In the genomic region with DNA sequence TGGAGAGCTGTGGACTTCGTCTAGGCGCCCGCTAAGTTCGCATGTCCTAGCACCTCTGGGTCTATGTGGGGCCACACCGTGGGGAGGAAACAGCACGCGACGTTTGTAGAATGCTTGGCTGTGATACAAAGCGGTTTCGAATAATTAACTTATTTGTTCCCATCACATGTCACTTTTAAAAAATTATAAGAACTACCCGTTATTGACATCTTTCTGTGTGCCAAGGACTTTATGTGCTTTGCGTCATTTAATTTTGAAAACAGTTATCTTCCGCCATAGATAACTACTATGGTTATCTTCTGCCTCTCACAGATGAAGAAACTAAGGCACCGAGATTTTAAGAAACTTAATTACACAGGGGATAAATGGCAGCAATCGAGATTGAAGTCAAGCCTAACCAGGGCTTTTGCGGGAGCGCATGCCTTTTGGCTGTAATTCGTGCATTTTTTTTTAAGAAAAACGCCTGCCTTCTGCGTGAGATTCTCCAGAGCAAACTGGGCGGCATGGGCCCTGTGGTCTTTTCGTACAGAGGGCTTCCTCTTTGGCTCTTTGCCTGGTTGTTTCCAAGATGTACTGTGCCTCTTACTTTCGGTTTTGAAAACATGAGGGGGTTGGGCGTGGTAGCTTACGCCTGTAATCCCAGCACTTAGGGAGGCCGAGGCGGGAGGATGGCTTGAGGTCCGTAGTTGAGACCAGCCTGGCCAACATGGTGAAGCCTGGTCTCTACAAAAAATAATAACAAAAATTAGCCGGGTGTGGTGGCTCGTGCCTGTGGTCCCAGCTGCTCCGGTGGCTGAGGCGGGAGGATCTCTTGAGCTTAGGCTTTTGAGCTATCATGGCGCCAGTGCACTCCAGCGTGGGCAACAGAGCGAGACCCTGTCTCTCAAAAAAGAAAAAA, we compare ENCODE assay signal across 8 cellular contexts. TPM values are rescaled to one million over a fixed set of nuclear protein-coding genes. Genes with fewer than 3 reads are reported as not detected.
DNase-seq lines count a peak whose midpoint lies in the region; ATAC-seq and TF ChIP-seq lines count a peak whose summit lies in the region.

No MANE protein-coding gene starts in this region.

- ATAC-seq in GM21786 (IDR thresholded peaks at IDR 0.05; ENCODE audit: unreplicated experiment): no peak

- peaks cover 51% of the 10 kb centered on the region for H3K4me1 Mint-ChIP-seq in activated naive CD4-positive, alpha-beta T cell treated with anti-CD3 and anti-CD28 coated beads, Interleukin-2, amount 10 ng/mL, durations not matched to agents 7 days and 5 days
- peaks cover 23% of the 10 kb centered on the region for H3K4me1 Mint-ChIP-seq in neural crest cell

- DNase-seq in Daoy (ENCODE audit: low read depth): peak; percentile 89
- peak; percentile 79 for DNase-seq in HT-29 (ENCODE audit: low spot score)
- peak; percentile 84 for DNase-seq in activated naive CD4-positive, alpha-beta T cell treated with anti-CD3 and anti-CD28 coated beads, Interleukin-2, amount 10 ng/mL, durations not matched to agents 7 days and 5 days
- DNase-seq in foreskin melanocyte: peak; percentile 76
- no peak for DNase-seq in neural crest cell (ENCODE audit: low read depth, low spot score)
- DNase-seq in ureter (ENCODE audit: low spot score): peak; percentile 85

- TF ChIP-seq CTCF in neural crest cell (conservative IDR thresholded peaks at IDR 0.05): no peak

- TF ChIP-seq POLR2A in Raji (IDR thresholded peaks at IDR 0.05; ENCODE audit: insufficient read depth, low read depth, low read length): peak; percentile 42; the same call in 1 of the 2 replicates

- H3K36me3 Mint-ChIP-seq in activated naive CD4-positive, alpha-beta T cell treated with anti-CD3 and anti-CD28 coated beads, Interleukin-2, amount 10 ng/mL, durations not matched to agents 7 days and 5 days: peaks cover 76% of the 10 kb centered on the region
- H3K36me3 Mint-ChIP-seq in neural crest cell (ENCODE audit: low read depth): peaks cover 4% of the 10 kb centered on the region

- peaks cover 18% of the 10 kb centered on the region for H3K27me3 Mint-ChIP-seq in activated naive CD4-positive, alpha-beta T cell treated with anti-CD3 and anti-CD28 coated beads, Interleukin-2, amount 10 ng/mL, durations not matched to agents 7 days and 5 days
- no peaks in the 10 kb centered on the region for H3K27me3 Mint-ChIP-seq in neural crest cell (ENCODE audit: low read depth)

- CTCF ChIA-PET in activated naive CD4-positive, alpha-beta T cell treated with anti-CD3 and anti-CD28 coated beads, Interleukin-2, amount 10 ng/mL, durations not matched to agents 7 days and 5 days (lab: Charles Lee): interaction anchor here (0.5 to 13.2 kb wide), 5 partner anchors 19 to 74 kb away, joined by 3 to 282 read pairs (median 25); partner anchors contain the start of genes SPG11 and TRIM69

- peak overlapping the region; percentile 99 for H3K4me3 Mint-ChIP-seq in activated naive CD4-positive, alpha-beta T cell treated with anti-CD3 and anti-CD28 coated beads, Interleukin-2, amount 10 ng/mL, durations not matched to agents 7 days and 5 days
- peak overlapping the region; percentile 100 for H3K4me3 Mint-ChIP-seq in neural crest cell

- peak overlapping the region; percentile 100 for H3K27ac Mint-ChIP-seq in activated naive CD4-positive, alpha-beta T cell treated with anti-CD3 and anti-CD28 coated beads, Interleukin-2, amount 10 ng/mL, durations not matched to agents 7 days and 5 days
- H3K27ac Mint-ChIP-seq in neural crest cell (ENCODE audit: unreplicated experiment): no peak overlapping the region

- H3K9me3 Mint-ChIP-seq in activated naive CD4-positive, alpha-beta T cell treated with anti-CD3 and anti-CD28 coated beads, Interleukin-2, amount 10 ng/mL, durations not matched to agents 7 days and 5 days: no peaks in the 10 kb centered on the region
- H3K9me3 Mint-ChIP-seq in neural crest cell: no peaks in the 10 kb centered on the region

RNA-seq across cellular contexts. Expression of gene B2M, which starts 1.0 kb away (rescaled TPM):
- 1,867 and 2,010 TPM in 2 replicates for total RNA-seq in Daoy (2014; rRNA removed; shearing (Covaris generic))
- total RNA-seq in HT-29 (2014; rRNA removed; shearing (Covaris generic)): 494 and 506 TPM in 2 replicates
- total RNA-seq in neural crest cell (95.2 and 104 TPM in 2 replicates), ureter (1,566 TPM)

RNA-seq across cellular contexts. Expression of gene PATL2, which starts 1.2 kb away (rescaled TPM):
- 0.11 and 2.9 TPM in 2 replicates for total RNA-seq in Daoy (2014; rRNA removed; shearing (Covaris generic))
- 0.20 TPM in 1 of 2 replicates, not detected in the other for total RNA-seq in HT-29 (2014; rRNA removed; shearing (Covaris generic))
- total RNA-seq in neural crest cell (0.35 and 0.68 TPM in 2 replicates), ureter (4.0 TPM)

RNA-seq across cellular contexts. Expression of gene TRIM69, which starts 24.0 kb away (rescaled TPM):
- total RNA-seq in Daoy (2014; rRNA removed; shearing (Covaris generic)): 7.8 and 8.9 TPM in 2 replicates
- 7.4 and 9.6 TPM in 2 replicates for total RNA-seq in HT-29 (2014; rRNA removed; shearing (Covaris generic))
- 15.2 and 16.3 TPM in 2 replicates for total RNA-seq in neural crest cell
- 25.7 TPM for total RNA-seq in ureter

RNA-seq across cellular contexts. Expression of gene SPG11, which starts 48.9 kb away (rescaled TPM):
- total RNA-seq in Daoy (2014; rRNA removed; shearing (Covaris generic)): 32.6 and 37.2 TPM in 2 replicates
- 58.8 and 70.1 TPM in 2 replicates for total RNA-seq in HT-29 (2014; rRNA removed; shearing (Covaris generic))
- total RNA-seq in neural crest cell (61.7 and 64.2 TPM in 2 replicates), ureter (155 TPM)
